1 cellular context compared by ENCODE assay signal in the genomic region with DNA sequence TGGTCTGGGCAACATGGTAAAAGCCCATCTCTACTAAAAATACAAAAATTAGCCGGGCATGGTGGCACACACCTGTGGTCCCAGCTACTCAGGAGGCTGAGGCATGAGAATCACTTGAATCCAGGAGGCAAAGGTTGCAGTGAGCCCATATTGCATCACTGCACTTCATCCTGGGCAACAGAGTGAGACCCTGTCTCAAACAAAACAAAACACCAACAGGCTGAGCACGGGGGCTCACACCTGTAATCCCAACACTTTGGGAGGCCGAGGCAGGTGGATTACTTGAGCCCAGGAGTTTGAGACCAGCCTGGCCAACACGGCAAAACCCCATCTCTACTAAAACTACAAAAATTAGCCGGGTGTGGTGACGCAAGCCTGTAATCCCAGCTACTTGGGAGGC. TPM values are rescaled to one million over a fixed set of nuclear protein-coding genes. Genes with fewer than 3 reads are reported as not detected.
DNase-seq lines count a peak whose midpoint lies in the region; ATAC-seq, FAIRE-seq and TF ChIP-seq lines count a peak whose summit lies in the region.
"Not testable (repeated sequence)": the region's sequence is repeated elsewhere in the genome, so short reads cannot be mapped to it uniquely, and the experiment has no call there.

No MANE protein-coding gene starts in this region.

- in situ Hi-C loops in HepG2 (cut with HindIII; ENCODE audit: extremely low pct_ligation_motif_present, low pct_unique_long_range_greater_than_20kb), result not testable (repeated sequence)

- not testable (repeated sequence) for TF ChIP-seq POLR2A in HepG2 (IDR thresholded peaks at IDR 0.05; ENCODE audit: insufficient read depth in 1 of 2, low read depth in 2 of 2, low read length in 2 of 2)

- not testable (repeated sequence) for FAIRE-seq in HepG2 (lab: Jason Lieb, UNC)

- not testable (repeated sequence) for H3K27me3 ChIP-seq in HepG2 (ENCODE audit: control insufficient read depth in 1 of 2, insufficient read depth in 2 of 2, low read length in 2 of 2)

- TF ChIP-seq RAD21 in HepG2 (CRISPR knock-in tag; IDR thresholded peaks at IDR 0.05), result not testable (repeated sequence)

- BruUV-seq in HepG2 (replicated peaks; lab: Mats Ljungman, UMichigan), result not testable (repeated sequence)

- ATAC-seq in HepG2, result not testable (repeated sequence)

- H3K4me3 ChIP-seq in HepG2 (replicated peaks in 1 of 3; ENCODE audit: insufficient read depth in 1 of 3, low read depth in 2 of 3, low read length in 3 of 3), result not testable (repeated sequence)

- intact Hi-C loops in HepG2 (cut with micrococcal nuclease; ENCODE audit: unreplicated experiment), result not testable (repeated sequence)

- POLR2A ChIA-PET in HepG2 (lab: Yijun Ruan, JAX), result not testable (repeated sequence)

- not testable (repeated sequence) for H2AFZ ChIP-seq in HepG2 (ENCODE audit: low read length)

- not testable (repeated sequence) for H3K9me3 ChIP-seq in HepG2 (ENCODE audit: low read length)

- CTCF ChIA-PET in HepG2 (lab: Yijun Ruan, JAX; ENCODE audit: low intra/inter-chr PET ratio, low total read pairs), result not testable (repeated sequence)

- TF ChIP-seq EP300 in HepG2 (IDR thresholded peaks at IDR 0.05; ENCODE audit: low read depth in 2 of 2, low read length in 2 of 2); HepG2 (CRISPR knock-in tag; IDR thresholded peaks at IDR 0.05; ENCODE audit: borderline replicate concordance): not testable (repeated sequence)

- H3K4me2 ChIP-seq in HepG2 (ENCODE audit: low read depth, low read length), result not testable (repeated sequence)

- DNase-seq in HepG2 (ENCODE audit: low spot score), result not testable (repeated sequence)

- H3K9ac ChIP-seq in HepG2 (ENCODE audit: insufficient read depth, low read depth, low read length), result not testable (repeated sequence)

- not testable (repeated sequence) for H4K20me1 ChIP-seq in HepG2 (ENCODE audit: insufficient read depth, low read length)

- not testable (repeated sequence) for TF ChIP-seq CTCF in HepG2 (CRISPR knock-in tag; IDR thresholded peaks at IDR 0.05)

- 38% methylated on average over 6 of the region's 6 CpGs for WGBS in HepG2 (ENCODE audit: low lambda C conversion rate)

- H3K79me2 ChIP-seq in HepG2 (ENCODE audit: insufficient read depth, low read length), result not testable (repeated sequence)

- H3K36me3 ChIP-seq in HepG2 (replicated peaks in 1 of 2; ENCODE audit: control insufficient read depth in 1 of 2, insufficient read depth in 2 of 2, low read length in 2 of 2), result not testable (repeated sequence)

- not testable (repeated sequence) for H3K4me1 ChIP-seq in HepG2 (ENCODE audit: insufficient read depth, low read length)

- H3K27ac ChIP-seq in HepG2 (ENCODE audit: extremely low read length, insufficient read depth, low read length), result not testable (repeated sequence)

TF ChIP-seq in HepG2, 621 proteins besides CTCF, POLR2A, EP300 and RAD21:
- peak; percentile 58 for TF ChIP-seq ZNF460 (CRISPR knock-in tag; IDR thresholded peaks at IDR 0.05; ENCODE audit: borderline replicate concordance)
- TF ChIP-seq ZNF121 (CRISPR knock-in tag; IDR thresholded peaks at IDR 0.05), result peak; percentile 65; the same call in 1 of the 2 replicates

RNA-seq across cellular contexts. Expression of a gene that starts 10.6 kb away (rescaled TPM):
- 15.9 and 22.1 TPM in 2 replicates for total RNA-seq in HepG2 (2016; rRNA removed; fragmentation: Illumina TruSeq; extraction: Trizol)
- 5.4 and 5.8 TPM in 2 replicates for total RNA-seq in HepG2 (2016; cell fraction: cytosol; rRNA removed; fragmentation: Illumina TruSeq; extraction: Trizol; ENCODE audit: low read depth)
- 16.6 and 21.6 TPM in 2 replicates for total RNA-seq in HepG2 (2016; cell fraction: insoluble cytoplasmic fraction; rRNA removed; fragmentation: Illumina TruSeq; extraction: Trizol)
- 12.7 and 14.7 TPM in 2 replicates for total RNA-seq in HepG2 (2016; cell fraction: membrane; rRNA removed; fragmentation: Illumina TruSeq; extraction: Trizol)
- total RNA-seq in HepG2 (2016; cell fraction: nucleus; rRNA removed; fragmentation: Illumina TruSeq; extraction: Trizol), result 27.1 and 29.0 TPM in 2 replicates
- polyA plus RNA-seq in HepG2 (2011; rRNA removed), result 19.1 and 21.8 TPM in 2 replicates
- polyA plus RNA-seq in HepG2 (2011; cell fraction: cytosol; rRNA removed), result 9.7 and 12.4 TPM in 2 replicates
- 31.7 and 38.1 TPM in 2 replicates for polyA plus RNA-seq in HepG2 (2011; cell fraction: nucleus; rRNA removed)
- 9.9 and 14.8 TPM in 2 replicates for polyA plus RNA-seq in HepG2 (2012)
- 3.7 and 7.0 TPM in 2 replicates for polyA plus RNA-seq in HepG2 (2016; cell fraction: cytosol; fragmentation: Illumina TruSeq; extraction: Trizol; ENCODE audit: low read depth)
- polyA plus RNA-seq in HepG2 (2016; cell fraction: insoluble cytoplasmic fraction; fragmentation: Illumina TruSeq; extraction: Trizol; ENCODE audit: low read depth), result 16.9 and 17.8 TPM in 2 replicates
- polyA plus RNA-seq in HepG2 (2016; cell fraction: membrane; fragmentation: Illumina TruSeq; extraction: Trizol; ENCODE audit: low read depth), result 7.9 and 12.0 TPM in 2 replicates
- polyA plus RNA-seq in HepG2 (2016; cell fraction: nucleus; fragmentation: Illumina TruSeq; extraction: Trizol; ENCODE audit: insufficient read depth, low read depth), result 40.6 and 47.4 TPM in 2 replicates
- polyA minus RNA-seq in HepG2 (2011; rRNA and poly(A)+ RNA removed; ENCODE audit: low replicate concordance), result 10.9 and 14.0 TPM in 2 replicates
- 9.2 and 10.3 TPM in 2 replicates for polyA minus RNA-seq in HepG2 (2011; cell fraction: cytosol; rRNA and poly(A)+ RNA removed)
- 15.6 and 22.4 TPM in 2 replicates for polyA minus RNA-seq in HepG2 (2011; cell fraction: nucleus; rRNA and poly(A)+ RNA removed)
